ENCODE assay signal across 1 cellular context in genomic region chr11:95592455-95592854, GRCh38.
TF ChIP-seq lines count a peak whose summit lies in the region.

No MANE protein-coding gene starts in this region.

TF ChIP-seq in SK-N-SH, 30 proteins besides CTCF, POLR2A, EP300 and RAD21:
- TF ChIP-seq SIN3A (IDR thresholded peaks at IDR 0.05; ENCODE audit: borderline replicate concordance, low read depth, low read length), result no peak
- no peak for TF ChIP-seq ELF1 (IDR thresholded peaks at IDR 0.05)
